9 cellular contexts compared by ENCODE assay signal in the genomic region with DNA sequence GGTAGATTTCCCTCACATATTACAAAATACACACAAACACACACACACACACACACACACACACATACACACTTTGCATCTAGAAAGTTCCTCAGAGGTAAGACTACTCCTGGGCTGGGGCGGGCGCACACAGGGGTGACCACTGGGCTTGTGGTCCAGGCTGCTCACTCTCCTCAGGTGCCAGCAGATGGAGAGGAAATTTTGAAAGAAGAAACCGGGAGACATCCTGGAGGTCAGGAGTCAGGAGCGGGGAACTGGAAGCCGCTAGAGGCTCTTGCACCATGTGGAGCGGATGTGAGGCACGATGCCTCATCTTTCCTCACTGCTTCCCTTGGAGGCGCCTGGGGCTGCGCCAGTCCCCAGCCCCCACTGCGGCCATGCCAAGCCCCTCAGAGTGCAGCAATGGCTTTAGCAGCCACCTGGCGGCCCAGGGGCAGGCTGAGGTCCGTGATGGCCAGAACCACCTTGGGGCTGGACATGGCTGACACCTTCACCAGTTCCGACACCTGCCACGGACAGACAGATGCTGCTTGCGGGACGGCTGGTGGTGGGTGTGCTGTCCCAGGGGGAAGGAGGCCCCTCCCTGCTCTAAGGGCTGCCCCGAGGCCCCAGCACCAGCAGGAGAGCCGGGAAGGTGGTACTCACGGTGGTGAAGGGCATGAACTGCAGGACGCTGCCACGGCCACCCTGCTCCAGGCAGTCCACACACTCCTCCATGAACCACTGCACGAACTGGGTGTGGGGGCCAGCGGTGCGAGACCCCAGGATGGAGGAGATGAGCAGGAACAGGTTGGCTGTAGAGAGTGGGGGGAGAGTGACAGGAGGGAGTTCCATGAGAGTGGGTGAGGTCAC. TPM values are rescaled to one million over a fixed set of nuclear protein-coding genes. Genes with fewer than 3 reads are reported as not detected.
DNase-seq lines count a peak whose midpoint lies in the region; ATAC-seq and TF ChIP-seq lines count a peak whose summit lies in the region.
"Had no signal": no experiment of that assay in that cellular context is flagged by ENCODE, and none has a peak within 500 bp of the region (broad histone marks: within the 10 kb centered on the region; RNA-seq: fewer than 3 reads in every experiment).

No MANE protein-coding gene starts in this region.

- H3K27me3 Mint-ChIP-seq in type B pancreatic cell = no peaks in the 10 kb centered on the region

- H3K4me3 ChIP-seq in HUES6 (ENCODE audit: low read depth, low read length) = 0 out of 2 replicates have a peak overlapping the region, but pooled peaks have one; percentile 4
- peak overlapping the region; percentile 8 for H3K4me3 ChIP-seq in iPS-18a (ENCODE audit: low read length)

- H3K4me1 Mint-ChIP-seq in type B pancreatic cell (ENCODE audit: unreplicated experiment) = peaks cover 19% of the 10 kb centered on the region

- H3K4me1 ChIP-seq in HUES6 (ENCODE audit: control insufficient read depth, insufficient read depth, low read length) (peaks cover 30% of the 10 kb centered on the region), iPS-18a (ENCODE audit: control insufficient read depth, low read depth, low read length) (peaks cover 21% of the 10 kb centered on the region)

- H3K27ac Mint-ChIP-seq in type B pancreatic cell = peak overlapping the region; percentile 7

- DNase-seq in brain pericyte (ENCODE audit: low read depth, low spot score) (peak; percentile 52), type B pancreatic cell (ENCODE audit: extremely low spot score, unreplicated experiment) (no peak), hepatic stellate cell (ENCODE audit: low spot score) (no peak)
- DNase-seq: kidney glomerular epithelial cell; stimulated activated naive CD4-positive, alpha-beta T cell had no signal

- H3K36me3 ChIP-seq in HUES6 (ENCODE audit: control insufficient read depth, insufficient read depth, low read length) (peaks cover 55% of the 10 kb centered on the region), iPS-18a (ENCODE audit: control insufficient read depth, low read depth, low read length) (peaks cover 24% of the 10 kb centered on the region)

- H3K27ac ChIP-seq in HUES6 (ENCODE audit: low read depth, low read length) (no peak overlapping the region), iPS-18a (ENCODE audit: low read length) (no peak overlapping the region)

- H3K9ac ChIP-seq in HUES6 (ENCODE audit: low read length) (peak overlapping the region; percentile 19), iPS-18a (ENCODE audit: low read length) (no peak overlapping the region)

- H3K36me3 Mint-ChIP-seq in type B pancreatic cell = peaks cover 4% of the 10 kb centered on the region

- peak overlapping the region; percentile 64 for H3K4me3 Mint-ChIP-seq in type B pancreatic cell

- ATAC-seq in HG02588 (IDR thresholded peaks at IDR 0.05; ENCODE audit: unreplicated experiment) = no peak
- ATAC-seq in GM18861 (IDR thresholded peaks at IDR 0.05; ENCODE audit: unreplicated experiment) = no peak

- no peaks in the 10 kb centered on the region for H3K9me3 Mint-ChIP-seq in type B pancreatic cell

- H3K27me3 ChIP-seq in HUES6 (ENCODE audit: control insufficient read depth, insufficient read depth, low read length) (no peaks in the 10 kb centered on the region), iPS-18a (ENCODE audit: control insufficient read depth, insufficient read depth, low read length) (no peaks in the 10 kb centered on the region)

- peak; percentile 22 for TF ChIP-seq CTCF in type B pancreatic cell (conservative IDR thresholded peaks at IDR 0.05)

- no peaks in the 10 kb centered on the region for H3K9me3 ChIP-seq in HUES6 (ENCODE audit: control insufficient read depth, insufficient read depth, low read depth, low read length)
- H3K9me3 ChIP-seq in iPS-18a (ENCODE audit: control insufficient read depth, low read depth, low read length) = no peaks in the 10 kb centered on the region

RNA-seq across cellular contexts. Expression of gene CSF3, which starts 4.1 kb away (rescaled TPM):
- total RNA-seq in type B pancreatic cell (ENCODE audit: low replicate concordance) = not detected in 2 replicates

RNA-seq across cellular contexts. Expression of gene MED24, which starts 34.8 kb away (rescaled TPM):
- 93.2 and 123 TPM in 2 replicates for total RNA-seq in type B pancreatic cell (ENCODE audit: low replicate concordance)

RNA-seq across cellular contexts. Expression of gene PSMD3, which starts 38.8 kb away (rescaled TPM):
- total RNA-seq in type B pancreatic cell (ENCODE audit: low replicate concordance) = 110 and 116 TPM in 2 replicates

RNA-seq across cellular contexts. Expression of gene THRA, which starts 43.4 kb away (rescaled TPM):
- total RNA-seq in type B pancreatic cell (ENCODE audit: low replicate concordance) = 18.3 and 37.0 TPM in 2 replicates

RNA-seq across cellular contexts. Expression of gene GSDMA, which starts 56.6 kb away (rescaled TPM):
- not detected in 2 replicates for total RNA-seq in type B pancreatic cell (ENCODE audit: low replicate concordance)
